7 cellular contexts compared by ENCODE assay signal in genomic region chr14:24368215-24368561, GRCh38. TPM values are rescaled to one million over a fixed set of nuclear protein-coding genes. Genes with fewer than 3 reads are reported as not detected.
DNase-seq lines count a peak whose midpoint lies in the region; ATAC-seq and TF ChIP-seq lines count a peak whose summit lies in the region.

No MANE protein-coding gene starts in this region.

- H2BK5ac ChIP-seq in IMR-90 (ENCODE audit: low read depth, low read length, poor library complexity, severe bottlenecking), result peak overlapping the region; percentile 71

- H3K9ac ChIP-seq in IMR-90 (ENCODE audit: low read depth, low read length), result peak overlapping the region; percentile 94

- DNase-seq in IMR-90, result no peak
- no peak for DNase-seq in substantia nigra (lab: John Stamatoyannopoulos, UW)
- DNase-seq in activated gamma-delta T cell (lab: John Stamatoyannopoulos, UW), result no peak

- H3K79me1 ChIP-seq in IMR-90 (ENCODE audit: low read depth in 1 of 2, low read length in 2 of 2), result peaks cover 3 to 28% of the 10 kb centered on the region in 2 experiments; a peak in 3 of 4 replicates

- peak overlapping the region; percentile 75 for H3K4me2 ChIP-seq in IMR-90 (ENCODE audit: low read depth, low read length)

- POLR2A ChIA-PET in IMR-90 (lab: Charles Lee; ENCODE audit: unreplicated experiment), result no interaction called here

- peak overlapping the region; percentile 56 for H2BK120ac ChIP-seq in IMR-90 (ENCODE audit: low read depth, low read length)

- H3K4me1 ChIP-seq in IMR-90 (ENCODE audit: control insufficient read depth, insufficient read depth, low read length), result peaks cover 12% of the 10 kb centered on the region

- TF ChIP-seq POLR2A in IMR-90 (IDR thresholded peaks at IDR 0.05; ENCODE audit: low read depth, low read length), result peak; percentile 2; the same call in 1 of the 2 replicates

- H3K9me3 ChIP-seq in IMR-90 (ENCODE audit: control insufficient read depth, insufficient read depth, low read length), result no peaks in the 10 kb centered on the region

- in situ Hi-C loops in IMR-90 (cut with MboI; ENCODE audit: low sequenced_read_pairs), result loop anchor here (10.0 kb wide), 1 partner anchor 67 kb away; no protein-coding TSS in a partner anchor

- ATAC-seq in IMR-90 (ENCODE audit: low read depth) (0 out of 2 replicates have a peak, but pooled peaks have one; percentile 0), GM21367 (IDR thresholded peaks at IDR 0.05; ENCODE audit: unreplicated experiment) (no peak), HG02970 (IDR thresholded peaks at IDR 0.05; ENCODE audit: low FRiP score, unreplicated experiment) (no peak)

- 0% methylated on average over 5 of the region's 15 CpGs; no CpG with 5 or more reads in 1 of the 2 experiments for WGBS in IMR-90 (ENCODE audit: extremely low coverage in 2 of 2, insufficient read length in 1 of 2), 2 experiments

- peak overlapping the region; percentile 91; the same call in 1 of the 3 replicates for H2BK15ac ChIP-seq in IMR-90 (ENCODE audit: low read depth, low read length)

- peak overlapping the region; percentile 97 for H2AK9ac ChIP-seq in IMR-90 (replicated peaks; ENCODE audit: low read depth, low read length, poor library complexity)

- peak overlapping the region; percentile 89 for H3K4ac ChIP-seq in IMR-90 (ENCODE audit: low read depth, low read length)

- no peak for TF ChIP-seq CTCF in IMR-90 (conservative IDR thresholded peaks at IDR 0.05; ENCODE audit: low read depth, low read length)

- H3K27me3 ChIP-seq in IMR-90 (ENCODE audit: control insufficient read depth, insufficient read depth, low read length) (no peaks in the 10 kb centered on the region), layer of hippocampus (ENCODE audit: control insufficient read depth, insufficient read depth, low read length) (no peaks in the 10 kb centered on the region)

- H4K5ac ChIP-seq in IMR-90 (ENCODE audit: low read depth, low read length), result peak overlapping the region; percentile 66

- H3K36me3 ChIP-seq in IMR-90 (ENCODE audit: control insufficient read depth, insufficient read depth, low read length), result peaks cover 24% of the 10 kb centered on the region

- no peak overlapping the region; the same call in 1 of the 2 replicates for H3K23ac ChIP-seq in IMR-90 (ENCODE audit: low read depth, low read length)

- BruUV-seq in IMR-90 (replicated peaks; lab: Mats Ljungman, UMichigan), result no TSS peak

- H3K56ac ChIP-seq in IMR-90 (ENCODE audit: extremely low read depth, insufficient read depth, low read length), result peak overlapping the region; percentile 88

- H4K8ac ChIP-seq in IMR-90 (ENCODE audit: low read depth in 2 of 2, low read length in 2 of 2), result peak overlapping the region; percentile 81 to 86; a peak in 3 of 4 replicates

- H3K9me1 ChIP-seq in IMR-90 (ENCODE audit: insufficient read depth, low read length), result peaks cover 9% of the 10 kb centered on the region

- H3K14ac ChIP-seq in IMR-90 (replicated peaks; ENCODE audit: low read depth, low read length), result peak overlapping the region; percentile 74

- H2AFZ ChIP-seq in IMR-90 (replicated peaks; ENCODE audit: low read length, poor library complexity), result peak overlapping the region; percentile 89

- peaks cover 4% of the 10 kb centered on the region for H4K20me1 ChIP-seq in IMR-90 (ENCODE audit: insufficient read depth, low read length)

- H3K18ac ChIP-seq in IMR-90 (ENCODE audit: low read depth, low read length), result peak overlapping the region; percentile 74

- intact Hi-C loops in IMR-90 (cut with micrococcal nuclease), result no loop called here

- H3K27ac ChIP-seq in IMR-90 (ENCODE audit: insufficient read depth, low read length) (peak overlapping the region; percentile 94), angular gyrus (ENCODE audit: low read depth, low read length) (peak overlapping the region; percentile 70), layer of hippocampus (ENCODE audit: low read depth, low read length) (peak overlapping the region; percentile 75), substantia nigra (ENCODE audit: low read depth, low read length, poor library complexity, severe bottlenecking) (peak overlapping the region; percentile 21)

- peak overlapping the region; percentile 86 for H4K91ac ChIP-seq in IMR-90 (ENCODE audit: insufficient read depth, low read depth, low read length)

- peak overlapping the region; percentile 86 for H3K4me3 ChIP-seq in IMR-90 (ENCODE audit: insufficient read depth, low read depth, low read length)

- CTCF ChIA-PET in IMR-90 (lab: Yijun Ruan, JAX), result no interaction called here

- H2BK20ac ChIP-seq in IMR-90 (ENCODE audit: low read depth, low read length), result no peak overlapping the region

- TF ChIP-seq RAD21 in IMR-90 (IDR thresholded peaks at IDR 0.05; ENCODE audit: low read length), result no peak

- H2AK5ac ChIP-seq in IMR-90 (ENCODE audit: low read depth, low read length), result peak overlapping the region; percentile 93; the same call in 1 of the 2 replicates

- dilution Hi-C loops in IMR-90 (cut with HindIII; ENCODE audit: low sequenced_read_pairs, unreplicated experiment), result no loop called here

TF ChIP-seq in IMR-90, 13 proteins besides CTCF, POLR2A, EP300 and RAD21:
- TF ChIP-seq MAZ (IDR thresholded peaks at IDR 0.05; ENCODE audit: borderline replicate concordance, low read depth, low read length), result no peak; the same call in 1 of the 2 replicates
- TF ChIP-seq CHD1 (IDR thresholded peaks at IDR 0.05; ENCODE audit: low read depth, low read length), result no peak
- TF ChIP-seq USF2 (IDR thresholded peaks at IDR 0.05; ENCODE audit: low read depth, low read length), result no peak
- no peak for TF ChIP-seq BHLHE40 (IDR thresholded peaks at IDR 0.05; ENCODE audit: low read depth, low read length)
- no peak for TF ChIP-seq MXI1 (IDR thresholded peaks at IDR 0.05; ENCODE audit: borderline replicate concordance, low read depth, low read length)
- no peak for TF ChIP-seq MAFK (IDR thresholded peaks at IDR 0.05; ENCODE audit: low read depth, low read length)
- no peak for TF ChIP-seq FOS (IDR thresholded peaks at IDR 0.05; ENCODE audit: low read depth, low read length)
- no peak for TF ChIP-seq RFX5 (IDR thresholded peaks at IDR 0.05; ENCODE audit: low read depth, low read length)
- no peak for TF ChIP-seq CEBPB (IDR thresholded peaks at IDR 0.05; ENCODE audit: low read depth, low read length)
- no peak for TF ChIP-seq NFE2L2 (IDR thresholded peaks at IDR 0.05; ENCODE audit: low read depth, low read length)
- TF ChIP-seq SMC3 (IDR thresholded peaks at IDR 0.05; ENCODE audit: low read depth, low read length), result no peak
- no peak for TF ChIP-seq RCOR1 (IDR thresholded peaks at IDR 0.05; ENCODE audit: insufficient replicate concordance, low read length)
- TF ChIP-seq ELK1 (IDR thresholded peaks at IDR 0.05; ENCODE audit: borderline replicate concordance, low read depth, low read length), result no peak

RNA-seq across cellular contexts. Expression of gene NFATC4, which starts 0.2 kb away (rescaled TPM):
- 13.6 and 15.6 TPM in 2 replicates for total RNA-seq in IMR-90 (2012; rRNA removed)
- polyA plus RNA-seq in IMR-90 (2012; rRNA removed), result 35.8 and 38.4 TPM in 2 replicates
- polyA plus RNA-seq in IMR-90 (2012; cell fraction: cytosol; rRNA removed), result 19.7 and 21.1 TPM in 2 replicates
- 286 and 363 TPM in 2 replicates for polyA plus RNA-seq in IMR-90 (2012; cell fraction: nucleus; rRNA removed; ENCODE audit: low replicate concordance)

RNA-seq across cellular contexts. Expression of gene RIPK3, which starts 28.4 kb away (rescaled TPM):
- not detected in 2 replicates for total RNA-seq in IMR-90 (2012; rRNA removed)
- polyA plus RNA-seq in IMR-90 (2012; rRNA removed), result 0.09 TPM in 1 of 2 replicates, not detected in the other
- polyA plus RNA-seq in IMR-90 (2012; cell fraction: cytosol; rRNA removed), result 0.02 and 0.04 TPM in 2 replicates
- 0.42 TPM in 2 replicates for polyA plus RNA-seq in IMR-90 (2012; cell fraction: nucleus; rRNA removed; ENCODE audit: low replicate concordance)

RNA-seq across cellular contexts. Expression of gene NYNRIN, which starts 30.6 kb away (rescaled TPM):
- total RNA-seq in IMR-90 (2012; rRNA removed), result 1.7 and 2.2 TPM in 2 replicates
- polyA plus RNA-seq in IMR-90 (2012; rRNA removed), result 5.3 and 5.4 TPM in 2 replicates
- polyA plus RNA-seq in IMR-90 (2012; cell fraction: cytosol; rRNA removed), result 2.7 and 4.6 TPM in 2 replicates
- polyA plus RNA-seq in IMR-90 (2012; cell fraction: nucleus; rRNA removed; ENCODE audit: low replicate concordance), result 10.7 and 11.1 TPM in 2 replicates

RNA-seq across cellular contexts. Expression of gene ADCY4, which starts 33.3 kb away (rescaled TPM):
- total RNA-seq in IMR-90 (2012; rRNA removed), result not detected in 2 replicates
- 0.04 TPM in 1 of 2 replicates, not detected in the other for polyA plus RNA-seq in IMR-90 (2012; rRNA removed)
- polyA plus RNA-seq in IMR-90 (2012; cell fraction: cytosol; rRNA removed), result 0.08 TPM in 1 of 2 replicates, not detected in the other
- 0.33 and 0.42 TPM in 2 replicates for polyA plus RNA-seq in IMR-90 (2012; cell fraction: nucleus; rRNA removed; ENCODE audit: low replicate concordance)

RNA-seq across cellular contexts. Expression of gene LTB4R, which starts 56.9 kb away (rescaled TPM):
- 0.18 and 0.28 TPM in 2 replicates for total RNA-seq in IMR-90 (2012; rRNA removed)
- 2.3 TPM in 2 replicates for polyA plus RNA-seq in IMR-90 (2012; rRNA removed)
- polyA plus RNA-seq in IMR-90 (2012; cell fraction: cytosol; rRNA removed), result 0.10 and 0.38 TPM in 2 replicates
- 26.7 and 90.3 TPM in 2 replicates for polyA plus RNA-seq in IMR-90 (2012; cell fraction: nucleus; rRNA removed; ENCODE audit: low replicate concordance)

Comparison
In these comparisons a context has a peak if more than half of its experiments do, and no peak if none do; other contexts are left out.
1. H3K27ac ChIP-seq: peak in every context shown above with its lines; median percentile 94 in IMR-90; 75 in layer of hippocampus; 70 in angular gyrus; 21 in substantia nigra.